Comparison of ENCODE assay signal across 13 cellular contexts in the genomic region with DNA sequence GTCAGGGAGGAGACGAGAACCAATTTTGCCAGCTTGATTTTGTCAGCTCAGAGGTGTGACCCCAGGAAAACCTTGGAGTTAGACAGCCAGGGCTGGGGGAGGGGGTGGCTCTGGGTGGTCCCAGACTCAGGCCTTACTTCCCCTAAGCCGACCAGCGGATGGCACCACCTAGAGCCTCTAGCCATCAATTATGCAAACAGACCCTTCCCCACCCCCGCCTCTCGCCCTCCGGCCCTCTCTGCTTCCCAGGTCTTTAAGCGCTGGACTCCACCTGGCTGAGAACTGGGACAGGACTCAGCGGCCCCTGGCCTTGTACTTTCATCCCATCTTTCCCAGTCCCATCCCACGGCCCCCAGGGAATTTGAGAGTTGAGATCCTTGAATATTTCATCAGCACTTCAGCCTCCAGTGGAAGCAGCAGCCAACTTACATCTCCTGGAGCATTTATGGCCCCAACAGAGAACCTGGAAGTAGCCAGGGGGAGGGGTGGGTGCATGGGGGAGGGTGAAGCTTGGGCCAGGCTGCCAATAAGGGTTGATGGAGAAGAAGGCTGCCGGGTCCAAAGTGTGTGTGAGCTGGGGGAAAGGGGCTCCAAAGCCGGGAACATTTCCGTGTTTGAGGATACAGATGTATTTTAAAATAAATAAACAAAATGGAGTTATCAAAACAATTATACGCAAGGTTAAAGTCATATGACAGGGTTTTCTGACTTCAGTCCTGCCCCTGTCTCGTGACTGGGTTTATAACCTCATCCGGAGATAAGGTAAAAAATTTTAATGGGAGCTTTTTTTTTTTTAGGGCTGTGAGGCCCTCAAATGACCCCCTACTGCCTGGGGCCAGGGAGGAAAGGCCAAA. TPM values are rescaled to one million over a fixed set of nuclear protein-coding genes. Genes with fewer than 3 reads are reported as not detected.
DNase-seq lines count a peak whose midpoint lies in the region; ATAC-seq and TF ChIP-seq lines count a peak whose summit lies in the region.
"Had no signal": no experiment of that assay in that cellular context is flagged by ENCODE, and none has a peak within 500 bp of the region (broad histone marks: within the 10 kb centered on the region; RNA-seq: fewer than 3 reads in every experiment).

No MANE protein-coding gene starts in this region.

- peaks cover 23% of the 10 kb centered on the region for H3K4me1 ChIP-seq in mesenchymal stem cell (ENCODE audit: control insufficient read depth, insufficient read depth, low read depth, low read length)
- H3K4me1 ChIP-seq in upper lobe of left lung = peaks cover 20 to 33% (median 27%) of the 10 kb centered on the region in 4 donors

- H3K9me3 ChIP-seq in mesenchymal stem cell (ENCODE audit: control insufficient read depth, low read length) = no peaks in the 10 kb centered on the region
- H3K9me3 ChIP-seq in upper lobe of left lung = no peaks in the 10 kb centered on the region

- no peak overlapping the region for H3K9ac ChIP-seq in mesenchymal stem cell (ENCODE audit: low read length)

- peak overlapping the region; percentile 98 for H2AK5ac ChIP-seq in mesenchymal stem cell (ENCODE audit: low read length, severe bottlenecking)

- TF ChIP-seq CTCF in upper lobe of left lung (IDR thresholded peaks at IDR 0.05) = no peak

- no peak overlapping the region for H3K4me3 ChIP-seq in mesenchymal stem cell (ENCODE audit: insufficient read depth in 1 of 2, low read depth in 1 of 2, low read length in 2 of 2)
- no peak overlapping the region for H3K4me3 ChIP-seq in upper lobe of left lung

- H3K18ac ChIP-seq in mesenchymal stem cell (ENCODE audit: low read depth in 1 of 2, low read length in 2 of 2) = peak overlapping the region; percentile 88 to 100

- peak overlapping the region; percentile 7 for H3K4me2 ChIP-seq in mesenchymal stem cell (ENCODE audit: low read length, poor library complexity, severe bottlenecking)

- ATAC-seq in upper lobe of left lung (ENCODE audit: low FRiP score in 2 of 2) (no peak), GM19351 (IDR thresholded peaks at IDR 0.05; ENCODE audit: unreplicated experiment) (no peak), GM19328 (IDR thresholded peaks at IDR 0.05; ENCODE audit: unreplicated experiment) (no peak)

- TF ChIP-seq POLR2A in erythroblast (IDR thresholded peaks at IDR 0.05; ENCODE audit: low read length) (no peak), upper lobe of left lung (IDR thresholded peaks at IDR 0.05) (no peak)

- TF ChIP-seq EP300 in upper lobe of left lung (IDR thresholded peaks at IDR 0.05) = no peak

- H2BK15ac ChIP-seq in mesenchymal stem cell (ENCODE audit: low read depth, poor library complexity, severe bottlenecking) = peak overlapping the region; percentile 99

- WGBS in mesenchymal stem cell = 18% methylated on average over 12 of the region's 15 CpGs
- WGBS in upper lobe of left lung, 2 donors = 69 to 70% methylated on average over 9 to 13 of the region's 15 CpGs

- peak overlapping the region; percentile 24 for H2BK5ac ChIP-seq in mesenchymal stem cell (ENCODE audit: low read depth, low read length, poor library complexity, severe bottlenecking)

- peak overlapping the region; percentile 99 for H4K91ac ChIP-seq in mesenchymal stem cell (ENCODE audit: low read length)

- H3K14ac ChIP-seq in mesenchymal stem cell (ENCODE audit: low read length in 2 of 2) = peak overlapping the region in 1 of 2 experiments; percentile 99

- peak overlapping the region; percentile 75 for H2BK120ac ChIP-seq in mesenchymal stem cell (ENCODE audit: low read depth, low read length)

- peak overlapping the region; percentile 90 to 100 for H2BK12ac ChIP-seq in mesenchymal stem cell (ENCODE audit: low read length in 2 of 2)

- H3K23ac ChIP-seq in mesenchymal stem cell (ENCODE audit: low read length in 2 of 2) = peak overlapping the region in 1 of 2 experiments; percentile 96

- DNase-seq in OCI-M1 (lab: John Stamatoyannopoulos, UW) (peak; percentile 66), erythroblast (lab: John Stamatoyannopoulos, UW) (peak; percentile 24 to 49), mesenchymal stem cell (peak; percentile 65), upper lobe of left lung (no peak), NAMALWA (ENCODE audit: low spot score) (no peak), NCI-H1092 (lab: John Stamatoyannopoulos, UW) (no peak)
- DNase-seq: DMS79, foreskin melanocyte, NCI-H2171, nucleus accumbens had no signal

- H3K4ac ChIP-seq in mesenchymal stem cell (ENCODE audit: low read depth in 1 of 2, low read length in 2 of 2) = peak overlapping the region; percentile 96 to 100

- H3K36me3 ChIP-seq in mesenchymal stem cell (ENCODE audit: control insufficient read depth in 1 of 2, insufficient read depth in 2 of 2, low read depth in 1 of 2, low read length in 2 of 2) = no peaks in the 10 kb centered on the region
- H3K36me3 ChIP-seq in upper lobe of left lung = no peaks in the 10 kb centered on the region

- peaks cover 0 to 9% of the 10 kb centered on the region in 2 experiments for H3K27me3 ChIP-seq in mesenchymal stem cell (ENCODE audit: control insufficient read depth in 1 of 2, insufficient read depth in 1 of 2, low read length in 2 of 2)
- no peaks in the 10 kb centered on the region for H3K27me3 ChIP-seq in upper lobe of left lung

- peaks cover 2% of the 10 kb centered on the region for H3K79me1 ChIP-seq in mesenchymal stem cell (replicated peaks; ENCODE audit: low read length, poor library complexity, severe bottlenecking)

- peak overlapping the region; percentile 43 for H2AFZ ChIP-seq in mesenchymal stem cell (ENCODE audit: low read depth, low read length)

- H4K8ac ChIP-seq in mesenchymal stem cell (ENCODE audit: low read length) = peak overlapping the region; percentile 77

- H3K27ac ChIP-seq in mesenchymal stem cell (ENCODE audit: low read length, poor library complexity, severe bottlenecking) (peak overlapping the region; percentile 86), upper lobe of left lung (peak overlapping the region; percentile 64 to 81 (median 77))

RNA-seq across cellular contexts. Expression of gene JUP, which starts 7.5 kb away (rescaled TPM):
- 146 TPM for polyA plus RNA-seq in mesenchymal stem cell (2013, experiment 1 of 2)
- polyA plus RNA-seq in mesenchymal stem cell (2013, experiment 2 of 2) = 140 TPM
- total RNA-seq in upper lobe of left lung = 100 to 1,000 TPM; 120 to 241 (median 143) TPM

RNA-seq across cellular contexts. Expression of gene P3H4, which starts 17.8 kb away (rescaled TPM):
- 63.6 TPM for polyA plus RNA-seq in mesenchymal stem cell (2013, experiment 1 of 2)
- polyA plus RNA-seq in mesenchymal stem cell (2013, experiment 2 of 2) = 62.2 TPM
- 10 to 100 TPM in 2 of 6 donors, 1 to 10 TPM in 4; 5.8 to 26.2 (median 8.9) TPM for total RNA-seq in upper lobe of left lung

RNA-seq across cellular contexts. Expression of gene FKBP10, which starts 18.8 kb away (rescaled TPM):
- polyA plus RNA-seq in mesenchymal stem cell (2013, experiment 1 of 2) = 641 TPM
- 626 TPM for polyA plus RNA-seq in mesenchymal stem cell (2013, experiment 2 of 2)
- 10 to 100 TPM in 5 of 6 donors, 1 to 10 TPM in 1; 8.9 to 59.7 (median 29.3) TPM for total RNA-seq in upper lobe of left lung

RNA-seq across cellular contexts. Expression of gene NT5C3B, which starts 42.1 kb away (rescaled TPM):
- 50.3 TPM for polyA plus RNA-seq in mesenchymal stem cell (2013, experiment 1 of 2)
- polyA plus RNA-seq in mesenchymal stem cell (2013, experiment 2 of 2) = 50.3 TPM
- total RNA-seq in upper lobe of left lung = 10 to 100 TPM; 35.1 to 61.8 (median 37.5) TPM

RNA-seq across cellular contexts. Expression of gene KLHL10, which starts 43.6 kb away (rescaled TPM):
- not detected for polyA plus RNA-seq in mesenchymal stem cell (2013, experiment 1 of 2)
- 0.03 TPM for polyA plus RNA-seq in mesenchymal stem cell (2013, experiment 2 of 2)
- total RNA-seq in upper lobe of left lung = 1 to 10 TPM in 1 of 6 donors, under 1 TPM in 2, not detected in 3; 0.17 to 1.1 (median 0.37) TPM
- total RNA-seq: SK-MEL-5 had no signal

Comparison
In these comparisons a context has a peak if more than half of its experiments do, and no peak if none do; other contexts are left out.
1. DNase-seq: peak in OCI-M1 (single experiment), erythroblast (2 of 2) and mesenchymal stem cell (single experiment); none in upper lobe of left lung (0 of 2), NAMALWA (single experiment) and NCI-H1092 (single experiment).